In the genomic region with DNA sequence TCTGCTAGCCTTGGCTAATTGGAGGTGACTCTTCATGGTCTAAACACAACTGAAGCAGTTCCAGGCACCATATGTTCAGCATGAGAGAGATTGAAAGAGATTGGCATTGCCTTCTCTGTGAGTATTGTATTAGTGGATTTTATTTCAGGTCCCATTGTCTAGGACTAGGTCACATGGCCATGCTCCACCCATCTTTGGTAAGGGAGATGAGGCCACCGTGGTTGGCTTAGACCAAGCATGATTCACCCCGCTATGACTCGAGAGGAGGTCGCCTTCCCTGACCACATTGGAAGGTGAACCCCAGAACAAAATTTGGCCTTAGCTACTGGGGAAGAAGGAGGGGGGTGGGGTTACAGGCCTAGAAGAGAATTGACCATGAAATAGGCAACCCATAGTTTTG, we compare ENCODE assay signal across 10 cellular contexts.
DNase-seq lines count a peak whose midpoint lies in the region; ATAC-seq and TF ChIP-seq lines count a peak whose summit lies in the region.
"Had no signal": no experiment of that assay in that cellular context is flagged by ENCODE, and none has a peak within 500 bp of the region (broad histone marks: within the 10 kb centered on the region; RNA-seq: fewer than 3 reads in every experiment).

No MANE protein-coding gene starts in this region.

- in situ Hi-C loops in brain microvascular endothelial cell (cut with HindIII; ENCODE audit: low pct_ligation_motif_present, low sequenced_read_pairs), result no loop called here

- H3K27ac ChIP-seq in brain microvascular endothelial cell (no peak overlapping the region), uterus (no peak overlapping the region)
- H3K27ac ChIP-seq: C4-2B had no signal

- intact Hi-C loops in uterus (cut with DNase I; ENCODE audit: low total_unique reads), result no loop called here

- H3K36me3 ChIP-seq in brain microvascular endothelial cell (replicated peaks) (no peaks in the 10 kb centered on the region), uterus (no peaks in the 10 kb centered on the region)

- DNase-seq in activated T-cell treated with anti-CD3 and anti-CD28 coated beads for 24 hours (ENCODE audit: low read depth) (peak; percentile 12), NOMO-1 treated with DMSO at 0.1 percent for 48 hours (lab: John Stamatoyannopoulos, UW; ENCODE audit: unreplicated experiment) (peak; percentile 25), brain microvascular endothelial cell (peak; percentile 4), uterus (no peak), NCI-H510A (lab: John Stamatoyannopoulos, UW) (no peak)
- no peak for DNase-seq in activated T-cell treated with anti-CD3 and anti-CD28 coated beads, Interleukin-2, amount 50 U/mL, for 1 hour
- peak in 1 of 2 donors; percentile 47 for DNase-seq in stimulated activated effector memory CD8-positive, alpha-beta T cell treated with anti-CD3 and anti-CD28 coated beads, Interleukin-12 subunit alpha, Interleukin-12 subunit beta, amount 100 ng/mL, for 72 hours (ENCODE audit: low spot score in 2 of 2)

- no peak for TF ChIP-seq POLR2A in uterus (IDR thresholded peaks at IDR 0.05)

- ATAC-seq in stimulated activated effector memory CD8-positive, alpha-beta T cell treated with anti-CD3 and anti-CD28 coated beads, Interleukin-12 subunit alpha, Interleukin-12 subunit beta, amount 100 ng/mL, for 72 hours, result peak; percentile 93
- ATAC-seq in HG02623 (IDR thresholded peaks at IDR 0.05; ENCODE audit: unreplicated experiment), result no peak

- H3K4me1 Mint-ChIP-seq in stimulated activated effector memory CD8-positive, alpha-beta T cell treated with anti-CD3 and anti-CD28 coated beads, Interleukin-12 subunit alpha, Interleukin-12 subunit beta, amount 100 ng/mL, for 72 hours, result peaks cover 5% of the 10 kb centered on the region

- no peaks in the 10 kb centered on the region for H3K27me3 ChIP-seq in brain microvascular endothelial cell (replicated peaks)
- H3K27me3 ChIP-seq in uterus, result peaks cover 0 to 3% of the 10 kb centered on the region in 2 donors

- no peak overlapping the region for H3K4me3 Mint-ChIP-seq in stimulated activated effector memory CD8-positive, alpha-beta T cell treated with anti-CD3 and anti-CD28 coated beads, Interleukin-12 subunit alpha, Interleukin-12 subunit beta, amount 100 ng/mL, for 72 hours

- H3K9me3 ChIP-seq in uterus, result no peaks in the 10 kb centered on the region

- H3K36me3 Mint-ChIP-seq in stimulated activated effector memory CD8-positive, alpha-beta T cell treated with anti-CD3 and anti-CD28 coated beads, Interleukin-12 subunit alpha, Interleukin-12 subunit beta, amount 100 ng/mL, for 72 hours, result no peaks in the 10 kb centered on the region
- H3K36me3 Mint-ChIP-seq: IgD-negative memory B cell had no signal

- TF ChIP-seq CTCF in brain microvascular endothelial cell (IDR thresholded peaks at IDR 0.05; ENCODE audit: low read depth, low read length, missing control alignments), result no peak
- TF ChIP-seq CTCF in uterus (IDR thresholded peaks at IDR 0.05), result no peak

- no peaks in the 10 kb centered on the region for H3K9me3 Mint-ChIP-seq in stimulated activated effector memory CD8-positive, alpha-beta T cell treated with anti-CD3 and anti-CD28 coated beads, Interleukin-12 subunit alpha, Interleukin-12 subunit beta, amount 100 ng/mL, for 72 hours
- H3K9me3 Mint-ChIP-seq: IgD-negative memory B cell had no signal

- no peak overlapping the region for H3K4me3 ChIP-seq in brain microvascular endothelial cell (ENCODE audit: low read depth, low read length)
- H3K4me3 ChIP-seq in uterus, result no peak overlapping the region

- no peaks in the 10 kb centered on the region for H3K4me1 ChIP-seq in uterus

- no peak overlapping the region for H3K27ac Mint-ChIP-seq in stimulated activated effector memory CD8-positive, alpha-beta T cell treated with anti-CD3 and anti-CD28 coated beads, Interleukin-12 subunit alpha, Interleukin-12 subunit beta, amount 100 ng/mL, for 72 hours

Comparison
In these comparisons a context has a peak if more than half of its experiments do, and no peak if none do; other contexts are left out.
1. DNase-seq: peak in activated T-cell treated with anti-CD3 and anti-CD28 coated beads for 24 hours (single experiment), NOMO-1 treated with DMSO at 0.1 percent for 48 hours (single experiment) and brain microvascular endothelial cell (single experiment); none in activated T-cell treated with anti-CD3 and anti-CD28 coated beads, Interleukin-2, amount 50 U/mL, for 1 hour (single experiment), uterus (0 of 2) and NCI-H510A (single experiment).